In genomic region chr19:15618321-15618720, GRCh38 we compare ENCODE assay signal across 10 cellular contexts. TPM values are rescaled to one million over a fixed set of nuclear protein-coding genes. Genes with fewer than 3 reads are reported as not detected.
"Had no signal": no experiment of that assay in that cellular context is flagged by ENCODE, and none has a peak within 500 bp of the region (broad histone marks: within the 10 kb centered on the region; RNA-seq: fewer than 3 reads in every experiment).

No MANE protein-coding gene starts in this region.

- H3K27ac Mint-ChIP-seq: HFFc6 had no signal

- ATAC-seq: HCT116 had no signal

- H3K9me3 ChIP-seq: HAP-1 had no signal

- H3K36me3 ChIP-seq: HAP-1 had no signal

- H3K27ac ChIP-seq: GM23248 had no signal

- H3K4me3 Mint-ChIP-seq: HFFc6 had no signal

- H3K4me1 ChIP-seq: HAP-1 had no signal

- H3K9ac ChIP-seq: GM23248 had no signal

- DNase-seq: GM23248, GOT3, H7, HFFc6, IMR-90, KBM-7 had no signal

- H3K4me3 ChIP-seq: GM23248, HAP-1 had no signal

RNA-seq across cellular contexts. Expression of gene CYP4F8, which starts 3.3 kb away (rescaled TPM):
- total RNA-seq: GM23248, H4, H7, HFFc6, HT-29, IMR-90 had no signal

RNA-seq across cellular contexts. Expression of gene CYP4F3, which starts 22.4 kb away (rescaled TPM):
- total RNA-seq: GM23248, H7, HFFc6, IMR-90 had no signal

RNA-seq across cellular contexts. Expression of gene CYP4F12, which starts 54.6 kb away (rescaled TPM):
- total RNA-seq: GM23248, H7, HFFc6, IMR-90 had no signal
